1 cellular context compared by ENCODE assay signal in the genomic region with DNA sequence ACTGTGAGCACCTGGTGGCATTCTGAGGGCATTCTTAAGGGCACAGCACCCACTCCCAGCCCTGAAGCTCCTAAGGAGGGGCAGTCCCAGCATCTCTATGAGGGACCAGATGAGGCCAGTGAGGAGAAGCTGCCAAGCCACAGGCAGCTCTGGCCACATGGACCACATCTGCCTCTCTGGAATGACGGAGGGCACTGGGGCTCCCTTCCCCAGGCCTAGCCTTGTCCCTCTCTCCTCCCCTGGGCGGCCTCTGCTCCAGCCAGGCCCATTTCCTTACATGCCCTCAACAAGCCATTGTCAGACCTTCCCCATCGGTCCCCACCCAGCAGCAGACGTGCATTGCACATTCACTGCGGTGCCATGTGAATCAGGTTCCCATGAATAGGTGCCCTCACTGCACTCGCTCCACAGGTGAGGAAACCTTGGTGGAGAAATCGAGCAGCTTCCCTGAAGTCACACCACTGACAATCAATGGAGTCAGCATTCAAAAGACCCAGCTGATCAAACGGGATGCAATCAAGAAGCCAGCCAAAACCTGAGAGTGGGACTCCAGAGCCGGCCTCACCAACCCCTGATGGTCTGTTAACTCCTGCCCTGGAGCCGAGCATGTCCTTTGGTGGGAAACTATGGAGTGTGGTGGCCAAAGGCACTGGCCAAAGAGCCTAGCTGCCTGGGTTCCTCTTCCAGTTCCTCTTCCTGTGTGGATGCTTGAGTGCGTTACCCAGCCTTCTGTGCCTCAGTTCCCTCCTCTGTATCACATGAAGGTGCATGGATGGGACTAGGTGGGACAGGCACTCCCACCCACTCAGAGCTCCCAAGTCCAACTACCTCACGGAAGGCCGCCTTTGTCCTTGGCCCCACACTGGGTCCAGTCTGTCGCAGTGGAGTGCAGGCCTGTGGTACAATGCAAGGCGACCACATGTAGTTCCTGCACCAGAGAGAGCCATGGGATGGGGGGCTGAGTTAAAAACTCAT.
TF ChIP-seq lines count a peak whose summit lies in the region.

No MANE protein-coding gene starts in this region.

TF ChIP-seq in IMR-90, 13 proteins besides CTCF, POLR2A, EP300 and RAD21 (continued from another document):
- TF ChIP-seq USF2 (IDR thresholded peaks at IDR 0.05; ENCODE audit: low read depth, low read length), result no peak
- TF ChIP-seq CEBPB (IDR thresholded peaks at IDR 0.05; ENCODE audit: low read depth, low read length), result no peak
- no peak for TF ChIP-seq MAFK (IDR thresholded peaks at IDR 0.05; ENCODE audit: low read depth, low read length)
- no peak for TF ChIP-seq BHLHE40 (IDR thresholded peaks at IDR 0.05; ENCODE audit: low read depth, low read length)
- TF ChIP-seq, protein P1, sequence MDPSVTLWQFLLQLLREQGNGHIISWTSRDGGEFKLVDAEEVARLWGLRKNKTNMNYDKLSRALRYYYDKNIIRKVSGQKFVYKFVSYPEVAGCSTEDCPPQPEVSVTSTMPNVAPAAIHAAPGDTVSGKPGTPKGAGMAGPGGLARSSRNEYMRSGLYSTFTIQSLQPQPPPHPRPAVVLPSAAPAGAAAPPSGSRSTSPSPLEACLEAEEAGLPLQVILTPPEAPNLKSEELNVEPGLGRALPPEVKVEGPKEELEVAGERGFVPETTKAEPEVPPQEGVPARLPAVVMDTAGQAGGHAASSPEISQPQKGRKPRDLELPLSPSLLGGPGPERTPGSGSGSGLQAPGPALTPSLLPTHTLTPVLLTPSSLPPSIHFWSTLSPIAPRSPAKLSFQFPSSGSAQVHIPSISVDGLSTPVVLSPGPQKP (IDR thresholded peaks at IDR 0.05; ENCODE audit: borderline replicate concordance, low read depth, low read length), result no peak
